7 cellular contexts compared by ENCODE assay signal in genomic region chr2:239592629-239593290, GRCh38.
A peak's percentile ranks its signal among the peaks of the same experiment; 100 is the strongest.
DNase-seq lines count a peak whose midpoint lies in the region; FAIRE-seq and TF ChIP-seq lines count a peak whose summit lies in the region.
"Not testable (repeated sequence)": the region's sequence is repeated elsewhere in the genome, so short reads cannot be mapped to it uniquely, and the experiment has no call there.

No MANE protein-coding gene starts in this region.

- not testable (repeated sequence) for H3K27me3 ChIP-seq in BLaER1 treated with 17β-estradiol and CSF1 and Interleukin-3, amounts not matched to agents 10 nM and 100 nM

- H3K36me3 ChIP-seq in BLaER1 treated with 17β-estradiol and CSF1 and Interleukin-3, amounts not matched to agents 10 nM and 100 nM; kidney (ENCODE audit: control insufficient read depth in 1 of 2, insufficient read depth in 2 of 2, low read length in 2 of 2): not testable (repeated sequence)

- H3K9me3 Mint-ChIP-seq in activated CD4-positive, alpha-beta memory T cell treated with anti-CD3 and anti-CD28 coated beads for 36 hours; endothelial cell (ENCODE audit: unreplicated experiment): not testable (repeated sequence)
- peaks cover 30% of the 10 kb centered on the region for H3K9me3 Mint-ChIP-seq in osteocyte (ENCODE audit: unreplicated experiment)

- peak overlapping the region in 8 of 11 experiments; percentile 36 to 84 (median 73); a peak in 15 of 22 replicates for H3K27ac ChIP-seq in BLaER1 treated with 17β-estradiol and CSF1 and Interleukin-3, amounts not matched to agents 10 nM and 100 nM
- H3K27ac ChIP-seq in kidney (ENCODE audit: low read depth in 2 of 2, low read length in 2 of 2), result not testable (repeated sequence)

- CTCF ChIA-PET in activated CD4-positive, alpha-beta memory T cell treated with anti-CD3 and anti-CD28 coated beads for 36 hours (lab: Charles Lee), result not testable (repeated sequence)

- H3K36me3 Mint-ChIP-seq in activated CD4-positive, alpha-beta memory T cell treated with anti-CD3 and anti-CD28 coated beads for 36 hours; osteocyte (ENCODE audit: unreplicated experiment): not testable (repeated sequence)
- peaks cover 20% of the 10 kb centered on the region for H3K36me3 Mint-ChIP-seq in endothelial cell (ENCODE audit: low read depth, unreplicated experiment)

- H4K20me1 ChIP-seq in BLaER1 treated with 17β-estradiol and CSF1 and Interleukin-3, amounts not matched to agents 10 nM and 100 nM, result not testable (repeated sequence)

- H3K4me2 ChIP-seq in BLaER1 treated with 17β-estradiol and CSF1 and Interleukin-3, amounts not matched to agents 10 nM and 100 nM, result peak overlapping the region in 8 of 11 experiments; percentile 28 to 96 (median 84); a peak in 15 of 22 replicates

- not testable (repeated sequence) for H3K4me3 ChIP-seq in BLaER1 treated with 17β-estradiol and CSF1 and Interleukin-3, amounts not matched to agents 10 nM and 100 nM; kidney (ENCODE audit: low read length in 2 of 2)

- not testable (repeated sequence) for H3K27ac Mint-ChIP-seq in activated CD4-positive, alpha-beta memory T cell treated with anti-CD3 and anti-CD28 coated beads for 36 hours; endothelial cell (ENCODE audit: unreplicated experiment); osteocyte (ENCODE audit: unreplicated experiment)

- H3K4me3 Mint-ChIP-seq in activated CD4-positive, alpha-beta memory T cell treated with anti-CD3 and anti-CD28 coated beads for 36 hours; osteocyte (ENCODE audit: unreplicated experiment): not testable (repeated sequence)
- peak overlapping the region; percentile 63 for H3K4me3 Mint-ChIP-seq in endothelial cell (ENCODE audit: unreplicated experiment)

- H3K4me1 ChIP-seq in BLaER1 treated with 17β-estradiol and CSF1 and Interleukin-3, amounts not matched to agents 10 nM and 100 nM, result peaks cover 25 to 79% (median 63%) of the 10 kb centered on the region in 10 experiments
- not testable (repeated sequence) for H3K4me1 ChIP-seq in kidney (ENCODE audit: control insufficient read depth in 1 of 2, insufficient read depth in 1 of 2, low read depth in 1 of 2, low read length in 2 of 2)

- POLR2A ChIA-PET in activated CD4-positive, alpha-beta memory T cell treated with anti-CD3 and anti-CD28 coated beads for 36 hours (lab: Charles Lee), result not testable (repeated sequence)

- intact Hi-C loops in activated CD4-positive, alpha-beta memory T cell treated with anti-CD3 and anti-CD28 coated beads for 36 hours (cut with micrococcal nuclease); kidney (cut with DNase I): not testable (repeated sequence)

- H3K27me3 Mint-ChIP-seq in activated CD4-positive, alpha-beta memory T cell treated with anti-CD3 and anti-CD28 coated beads for 36 hours; osteocyte (ENCODE audit: unreplicated experiment): not testable (repeated sequence)
- peaks cover 21% of the 10 kb centered on the region for H3K27me3 Mint-ChIP-seq in endothelial cell (ENCODE audit: unreplicated experiment)

- not testable (repeated sequence) for TF ChIP-seq CTCF in endothelial cell (IDR thresholded peaks at IDR 0.05; ENCODE audit: unreplicated experiment); kidney (IDR thresholded peaks at IDR 0.05; ENCODE audit: borderline replicate concordance, extremely low read depth, insufficient read depth); osteocyte (IDR thresholded peaks at IDR 0.05)

- not testable (repeated sequence) for H3K4me1 Mint-ChIP-seq in activated CD4-positive, alpha-beta memory T cell treated with anti-CD3 and anti-CD28 coated beads for 36 hours (ENCODE audit: low read depth); endothelial cell (ENCODE audit: unreplicated experiment); osteocyte (ENCODE audit: unreplicated experiment)

- not testable (repeated sequence) for FAIRE-seq in kidney (lab: Jason Lieb, UNC)
- FAIRE-seq in urothelium cell line (lab: Jason Lieb, UNC), result peak; percentile 5

- DNase-seq in HK-2 (ENCODE audit: unreplicated experiment), result peak; percentile 12
- DNase-seq in activated CD4-positive, alpha-beta memory T cell treated with anti-CD3 and anti-CD28 coated beads for 36 hours, result peak; percentile 2
- not testable (repeated sequence) for DNase-seq in endothelial cell (ENCODE audit: low spot score); urothelium cell line (ENCODE audit: low spot score)
- DNase-seq in kidney, result peak; percentile 18
- peak; percentile 40 for DNase-seq in osteocyte (ENCODE audit: extremely low spot score, unreplicated experiment)

- H3K9me3 ChIP-seq in BLaER1 treated with 17β-estradiol and CSF1 and Interleukin-3, amounts not matched to agents 10 nM and 100 nM (replicated peaks in 1 of 11), result peaks cover 0 to 20% (median 10%) of the 10 kb centered on the region in 11 experiments; a peak in 14 of 22 replicates
- H3K9me3 ChIP-seq in kidney (ENCODE audit: control insufficient read depth in 1 of 2, low read length in 2 of 2), result not testable (repeated sequence)

- H3K9ac ChIP-seq in BLaER1 treated with 17β-estradiol and CSF1 and Interleukin-3, amounts not matched to agents 10 nM and 100 nM, result peak overlapping the region in 5 of 11 experiments; percentile 12 to 59 (median 49); a peak in 4 of 22 replicates
- not testable (repeated sequence) for H3K9ac ChIP-seq in kidney (ENCODE audit: low read length in 2 of 2)
